ENCODE assay signal across 22 cellular contexts in genomic region chr4:67779631-67780030, GRCh38. TPM values are rescaled to one million over a fixed set of nuclear protein-coding genes. Genes with fewer than 3 reads are reported as not detected.
A peak's percentile ranks its signal among the peaks of the same experiment; 100 is the strongest.
DNase-seq lines count a peak whose midpoint lies in the region; ATAC-seq lines count a peak whose summit lies in the region.
"Had no signal": no experiment of that assay in that cellular context is flagged by ENCODE, and none has a peak within 500 bp of the region (broad histone marks: within the 10 kb centered on the region; RNA-seq: fewer than 3 reads in every experiment).

No MANE protein-coding gene starts in this region.

- peak; percentile 50 for ATAC-seq in activated T-helper 17 cell treated with anti-CD3 and anti-CD28 coated beads, Interleukin-2, amount 50 U/mL, for 72 hours (replicated peaks)
- ATAC-seq in HG02885 (IDR thresholded peaks at IDR 0.05; ENCODE audit: poor library complexity, unreplicated experiment), result no peak
- ATAC-seq in GM19351 (IDR thresholded peaks at IDR 0.05; ENCODE audit: unreplicated experiment), result no peak
- ATAC-seq: activated CD8-positive, alpha-beta T cell treated with anti-CD3 and anti-CD28 coated beads, Interleukin-2, amount 10 ng/mL, durations not matched to agents 7 days and 5 days; GM23338; left lung; stimulated activated memory B cell treated with anti-CD40 and anti-IgM and Interleukin-4, amounts not matched to agents 10 μg/mL and 1 μg/mL and 100 μg/mL, for 72 hours had no signal

- H3K4me3 Mint-ChIP-seq in activated T-helper 17 cell treated with anti-CD3 and anti-CD28 coated beads, Interleukin-2, amount 50 U/mL, for 72 hours, result no peak overlapping the region
- H3K4me3 Mint-ChIP-seq: activated B cell treated with CpG ODN at 0.5 μM for 24 hours; activated CD8-positive, alpha-beta T cell treated with anti-CD3 and anti-CD28 coated beads, Interleukin-2, amount 10 ng/mL, durations not matched to agents 7 days and 5 days; activated naive CD8-positive, alpha-beta T cell; brain; GM23338; stimulated activated memory B cell treated with anti-CD40 and anti-IgM and Interleukin-4, amounts not matched to agents 10 μg/mL and 1 μg/mL and 100 μg/mL, for 72 hours had no signal

- no peaks in the 10 kb centered on the region for H3K4me1 Mint-ChIP-seq in activated T-helper 17 cell treated with anti-CD3 and anti-CD28 coated beads, Interleukin-2, amount 50 U/mL, for 72 hours
- H3K4me1 Mint-ChIP-seq: activated B cell treated with CpG ODN at 0.5 μM for 24 hours; stimulated activated memory B cell treated with anti-CD40 and anti-IgM and Interleukin-4, amounts not matched to agents 10 μg/mL and 1 μg/mL and 100 μg/mL, for 72 hours had no signal

- H3K36me3 Mint-ChIP-seq in activated T-helper 17 cell treated with anti-CD3 and anti-CD28 coated beads, Interleukin-2, amount 50 U/mL, for 72 hours (ENCODE audit: low read depth), result no peaks in the 10 kb centered on the region
- H3K36me3 Mint-ChIP-seq: activated naive CD8-positive, alpha-beta T cell; brain; stimulated activated memory B cell treated with anti-CD40 and anti-IgM and Interleukin-4, amounts not matched to agents 10 μg/mL and 1 μg/mL and 100 μg/mL, for 72 hours had no signal

- no peaks in the 10 kb centered on the region for H3K27me3 Mint-ChIP-seq in activated T-helper 17 cell treated with anti-CD3 and anti-CD28 coated beads, Interleukin-2, amount 50 U/mL, for 72 hours
- H3K27me3 Mint-ChIP-seq: activated B cell treated with CpG ODN at 0.5 μM for 24 hours; activated naive CD8-positive, alpha-beta T cell; brain; stimulated activated memory B cell treated with anti-CD40 and anti-IgM and Interleukin-4, amounts not matched to agents 10 μg/mL and 1 μg/mL and 100 μg/mL, for 72 hours had no signal

- DNase-seq in NCI-H2196 (lab: John Stamatoyannopoulos, UW; ENCODE audit: unreplicated experiment) (peak; percentile 6), NCI-H2196 treated with DMSO at 0.1 percent for 48 hours (lab: John Stamatoyannopoulos, UW; ENCODE audit: unreplicated experiment) (no peak), NCI-H2107 (lab: John Stamatoyannopoulos, UW) (peak; percentile 0), kidney tubule cell (ENCODE audit: low spot score) (peak; percentile 13), medulla oblongata (ENCODE audit: extremely low spot score) (no peak)
- DNase-seq: activated B cell treated with CpG ODN at 0.5 μM for 24 hours; activated CD8-positive, alpha-beta T cell treated with anti-CD3 and anti-CD28 coated beads, Interleukin-2, amount 10 ng/mL, durations not matched to agents 7 days and 5 days; activated T-cell treated with anti-CD3 and anti-CD28 coated beads, Interleukin-2, amount 50 U/mL, for 48 hours; cortex of kidney; left lung; thyroid gland had no signal

- no peaks in the 10 kb centered on the region for H3K9me3 Mint-ChIP-seq in activated T-helper 17 cell treated with anti-CD3 and anti-CD28 coated beads, Interleukin-2, amount 50 U/mL, for 72 hours
- H3K9me3 Mint-ChIP-seq: activated B cell treated with CpG ODN at 0.5 μM for 24 hours; brain; GM23338; stimulated activated memory B cell treated with anti-CD40 and anti-IgM and Interleukin-4, amounts not matched to agents 10 μg/mL and 1 μg/mL and 100 μg/mL, for 72 hours had no signal

- H3K27ac Mint-ChIP-seq in activated T-helper 17 cell treated with anti-CD3 and anti-CD28 coated beads, Interleukin-2, amount 50 U/mL, for 72 hours, result no peak overlapping the region
- H3K27ac Mint-ChIP-seq: activated B cell treated with CpG ODN at 0.5 μM for 24 hours; activated CD8-positive, alpha-beta T cell treated with anti-CD3 and anti-CD28 coated beads, Interleukin-2, amount 10 ng/mL, durations not matched to agents 7 days and 5 days; activated naive CD8-positive, alpha-beta T cell; brain; GM23338; stimulated activated memory B cell treated with anti-CD40 and anti-IgM and Interleukin-4, amounts not matched to agents 10 μg/mL and 1 μg/mL and 100 μg/mL, for 72 hours had no signal

RNA-seq across cellular contexts. Expression of gene GNRHR, which starts 25.4 kb away (rescaled TPM):
- not detected for total RNA-seq in activated T-helper 17 cell treated with anti-CD3 and anti-CD28 coated beads, Interleukin-2, amount 50 U/mL, for 72 hours
- total RNA-seq: activated B cell treated with CpG ODN at 0.5 μM for 24 hours; activated CD8-positive, alpha-beta T cell treated with anti-CD3 and anti-CD28 coated beads, Interleukin-2, amount 10 ng/mL, durations not matched to agents 7 days and 5 days; epithelial cell of proximal tubule; glomerular endothelial cell; GM23338; left lung; mononuclear cell; T-helper 2 cell treated with Interferon-gamma antibody and Interleukin-4, amounts not matched to agents 100 ng/mL and 5 ng/mL, for 36 hours; thyroid gland had no signal

Comparison
In these comparisons a context has a peak if more than half of its experiments do, and no peak if none do; other contexts are left out.
1. DNase-seq: peak in NCI-H2196 (single experiment), NCI-H2107 (single experiment) and kidney tubule cell (single experiment); none in NCI-H2196 treated with DMSO at 0.1 percent for 48 hours (single experiment) and medulla oblongata (single experiment).